Comparison of ENCODE assay signal across 3 cellular contexts in genomic region chr3:102643546-102643945, GRCh38.
"Had no signal": no experiment of that assay in that cellular context is flagged by ENCODE, and none has a peak within 500 bp of the region (broad histone marks: within the 10 kb centered on the region; RNA-seq: fewer than 3 reads in every experiment).

No MANE protein-coding gene starts in this region.

- H3K4me3 ChIP-seq: GM12878 had no signal

- ATAC-seq: GM12878 had no signal

- DNase-seq: GDM1, GF-D8 had no signal
